Comparison of ENCODE assay signal across 25 cellular contexts in genomic region chr4:156568041-156568440, GRCh38.
DNase-seq lines count a peak whose midpoint lies in the region; ATAC-seq and TF ChIP-seq lines count a peak whose summit lies in the region.
"Had no signal": no experiment of that assay in that cellular context is flagged by ENCODE, and none has a peak within 500 bp of the region (broad histone marks: within the 10 kb centered on the region; RNA-seq: fewer than 3 reads in every experiment).

No MANE protein-coding gene starts in this region.

- POLR2A ChIA-PET in RWPE1 (lab: Yijun Ruan, JAX; ENCODE audit: low non-redundant PET) = no interaction called here

- H3K27ac ChIP-seq in RWPE1 (no peak overlapping the region), osteoblast (ENCODE audit: low read depth, low read length) (no peak overlapping the region), tibial nerve (no peak overlapping the region)
- H3K27ac ChIP-seq: dorsolateral prefrontal cortex, heart right ventricle, SJSA1, skin epidermis, upper lobe of left lung had no signal

- H3K4me2 ChIP-seq in osteoblast (ENCODE audit: insufficient read depth, low read length) = no peak overlapping the region

- H3K4me1 ChIP-seq in osteoblast (ENCODE audit: insufficient read depth, low read length) (no peaks in the 10 kb centered on the region), tibial nerve (no peaks in the 10 kb centered on the region)
- H3K4me1 ChIP-seq: heart right ventricle, SJSA1, upper lobe of left lung had no signal

- no peaks in the 10 kb centered on the region for H3K9me3 ChIP-seq in osteoblast (ENCODE audit: low read depth, low read length)
- no peaks in the 10 kb centered on the region for H3K9me3 ChIP-seq in tibial nerve
- H3K9me3 ChIP-seq: heart right ventricle, SJSA1, upper lobe of left lung had no signal

- TF ChIP-seq POLR2A in tibial nerve (IDR thresholded peaks at IDR 0.05) = no peak

- H2AFZ ChIP-seq in osteoblast (ENCODE audit: low read length) = peak overlapping the region; percentile 17

- ATAC-seq in activated CD4-positive, CD25-positive, alpha-beta regulatory T cell treated with anti-CD3 and anti-CD28 coated beads, Interleukin-2, amount 50 U/mL, for 24 hours = no peak
- ATAC-seq: activated T-cell treated with anti-CD3 and anti-CD28 coated beads, Interleukin-2, amount 50 U/mL, for 72 hours; heart right ventricle; left colon; Panc1 had no signal

- H3K4me1 Mint-ChIP-seq in osteocyte (ENCODE audit: unreplicated experiment) = peaks cover 2% of the 10 kb centered on the region
- H3K4me1 Mint-ChIP-seq: activated naive CD4-positive, alpha-beta T cell treated with anti-CD3 and anti-CD28 coated beads, Interleukin-2, amount 10 ng/mL, durations not matched to agents 7 days and 5 days; CD14-positive monocyte had no signal

- H3K36me3 ChIP-seq in osteoblast (ENCODE audit: insufficient read depth, low read length) (no peaks in the 10 kb centered on the region), tibial nerve (no peaks in the 10 kb centered on the region)
- H3K36me3 ChIP-seq: heart right ventricle, SJSA1, upper lobe of left lung had no signal

- no peak overlapping the region for H3K4me3 Mint-ChIP-seq in osteocyte (ENCODE audit: unreplicated experiment)
- H3K4me3 Mint-ChIP-seq: activated naive CD4-positive, alpha-beta T cell treated with anti-CD3 and anti-CD28 coated beads, Interleukin-2, amount 10 ng/mL, durations not matched to agents 7 days and 5 days; activated T-cell treated with anti-CD3 and anti-CD28 coated beads, Interleukin-2, amount 50 U/mL, for 72 hours; CD14-positive monocyte had no signal

- CTCF ChIA-PET in RWPE1 (lab: Yijun Ruan, JAX) = no interaction called here

- no peak overlapping the region for H3K27ac Mint-ChIP-seq in osteocyte (ENCODE audit: unreplicated experiment)
- H3K27ac Mint-ChIP-seq: activated naive CD4-positive, alpha-beta T cell treated with anti-CD3 and anti-CD28 coated beads, Interleukin-2, amount 10 ng/mL, durations not matched to agents 7 days and 5 days; activated T-cell treated with anti-CD3 and anti-CD28 coated beads, Interleukin-2, amount 50 U/mL, for 72 hours; CD14-positive monocyte had no signal

- H3K79me2 ChIP-seq in osteoblast (ENCODE audit: insufficient read depth, low read length) = no peaks in the 10 kb centered on the region

- no peaks in the 10 kb centered on the region for H3K9me3 Mint-ChIP-seq in osteocyte (ENCODE audit: unreplicated experiment)

- H3K36me3 Mint-ChIP-seq in osteocyte (ENCODE audit: unreplicated experiment) = no peaks in the 10 kb centered on the region
- H3K36me3 Mint-ChIP-seq: activated naive CD4-positive, alpha-beta T cell treated with anti-CD3 and anti-CD28 coated beads, Interleukin-2, amount 10 ng/mL, durations not matched to agents 7 days and 5 days; CD14-positive monocyte had no signal

- no peaks in the 10 kb centered on the region for H3K27me3 Mint-ChIP-seq in osteocyte (ENCODE audit: unreplicated experiment)
- H3K27me3 Mint-ChIP-seq: activated naive CD4-positive, alpha-beta T cell treated with anti-CD3 and anti-CD28 coated beads, Interleukin-2, amount 10 ng/mL, durations not matched to agents 7 days and 5 days had no signal

- DNase-seq in AG20443 (ENCODE audit: low spot score) (peak; percentile 44), RWPE1 (ENCODE audit: low spot score) (peak; percentile 48), epithelial cell of esophagus (ENCODE audit: low read depth) (peak; percentile 95), osteoblast (ENCODE audit: insufficient read length, low spot score, missing footprints) (no peak), osteocyte (ENCODE audit: extremely low spot score, unreplicated experiment) (no peak), tibial nerve (ENCODE audit: low spot score in 2 of 2) (no peak), DMS79 (lab: John Stamatoyannopoulos, UW) (no peak)
- DNase-seq: activated CD4-positive, alpha-beta T cell treated with anti-CD3 and anti-CD28 coated beads for 4 hours; activated naive CD4-positive, alpha-beta T cell treated with anti-CD3 and anti-CD28 coated beads, Interleukin-2, amount 10 ng/mL, durations not matched to agents 7 days and 5 days; activated T-cell treated with anti-CD3 and anti-CD28 coated beads, Interleukin-2, amount 50 U/mL, for 72 hours; dorsolateral prefrontal cortex; H7; heart right ventricle; Karpas-422; left colon; mesenchymal stem cell; NCI-H2171 treated with DMSO at 0.1 percent for 48 hours; NCI-H526; stimulated activated CD4-positive, alpha-beta T cell treated with anti-CD3 and anti-CD28 coated beads, Interleukin-1b, Interleukin-23, amount 100 ng/mL, for 48 hours; upper lobe of left lung had no signal

- H3K27me3 ChIP-seq in osteoblast (ENCODE audit: insufficient read depth, low read length) (no peaks in the 10 kb centered on the region), tibial nerve (no peaks in the 10 kb centered on the region)
- H3K27me3 ChIP-seq: dorsolateral prefrontal cortex, heart right ventricle, SJSA1, upper lobe of left lung had no signal

- TF ChIP-seq CTCF in RWPE1 (conservative IDR thresholded peaks at IDR 0.05; ENCODE audit: low read depth) (no peak), epithelial cell of esophagus (IDR thresholded peaks at IDR 0.05; ENCODE audit: insufficient read depth, low read depth, low read length, missing control alignments) (no peak), osteoblast (IDR thresholded peaks at IDR 0.05; ENCODE audit: extremely low read depth, low read depth, low read length) (no peak), osteocyte (IDR thresholded peaks at IDR 0.05) (no peak), tibial nerve (IDR thresholded peaks at IDR 0.05) (no peak)

- 68 to 69% methylated on average over 4 of the region's 4 CpGs for WGBS in tibial nerve, 2 donors

- no peak for TF ChIP-seq EP300 in tibial nerve (IDR thresholded peaks at IDR 0.05)

- H3K4me3 ChIP-seq in epithelial cell of esophagus (ENCODE audit: low read length) (no peak overlapping the region), osteoblast (ENCODE audit: insufficient read depth, low read length) (no peak overlapping the region), tibial nerve (no peak overlapping the region)
- H3K4me3 ChIP-seq: dorsolateral prefrontal cortex, heart right ventricle, SJSA1, skin epidermis, upper lobe of left lung had no signal

- H4K20me1 ChIP-seq in osteoblast (ENCODE audit: insufficient read depth, low read length) = no peaks in the 10 kb centered on the region

Comparison
In these comparisons a context has a peak if more than half of its experiments do, and no peak if none do; other contexts are left out.
1. DNase-seq: peak in AG20443 (single experiment), RWPE1 (single experiment) and epithelial cell of esophagus (single experiment); none in osteoblast (single experiment), osteocyte (single experiment), tibial nerve (0 of 2) and DMS79 (single experiment).